Comparison of ENCODE assay signal across 1 cellular context in the genomic region with DNA sequence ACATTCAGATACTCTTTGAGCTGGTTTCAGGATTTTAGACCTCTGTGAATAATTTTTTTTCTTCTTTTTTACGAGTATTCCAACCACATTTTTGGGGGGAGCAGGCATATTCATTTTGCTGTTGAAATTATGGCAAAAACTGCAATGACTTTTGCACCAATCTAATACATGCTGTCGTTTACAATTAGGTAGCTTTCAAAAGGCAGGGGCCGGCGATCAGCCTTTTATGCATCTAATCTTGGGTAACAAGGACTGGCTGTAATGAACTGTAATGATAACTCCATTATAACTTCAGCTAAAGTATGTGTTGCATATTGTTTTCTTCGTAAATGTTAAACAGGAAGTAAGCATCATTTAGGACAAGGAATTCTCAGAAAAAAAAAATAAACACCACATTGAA.
TF ChIP-seq lines count a peak whose summit lies in the region.

No MANE protein-coding gene starts in this region.

TF ChIP-seq in endothelial cell of umbilical vein, 7 proteins besides CTCF, POLR2A, EP300 and RAD21 (continued from another document):
- TF ChIP-seq EZH2 (IDR thresholded peaks at IDR 0.05; ENCODE audit: borderline replicate concordance, low read depth, low read length, severe bottlenecking) (no peak), FOS (IDR thresholded peaks at IDR 0.05; ENCODE audit: borderline replicate concordance, insufficient read depth, low read length) (no peak), GATA2 (IDR thresholded peaks at IDR 0.05; ENCODE audit: insufficient read depth, insufficient read length, low read depth, low read length) (no peak), POLR2AphosphoS5 (IDR thresholded peaks at IDR 0.05; ENCODE audit: insufficient read depth, low read depth, low read length) (no peak), JUN (IDR thresholded peaks at IDR 0.05; ENCODE audit: borderline replicate concordance, insufficient read depth, insufficient read length, low read depth) (no peak)
- TF ChIP-seq, protein P1, sequence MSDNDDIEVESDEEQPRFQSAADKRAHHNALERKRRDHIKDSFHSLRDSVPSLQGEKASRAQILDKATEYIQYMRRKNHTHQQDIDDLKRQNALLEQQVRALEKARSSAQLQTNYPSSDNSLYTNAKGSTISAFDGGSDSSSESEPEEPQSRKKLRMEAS (IDR thresholded peaks at IDR 0.05; ENCODE audit: insufficient read depth, insufficient read length) = no peak
